In genomic region chr2:119289642-119290041, GRCh38 we compare ENCODE assay signal across 21 cellular contexts.
"Had no signal": no experiment of that assay in that cellular context is flagged by ENCODE, and none has a peak within 500 bp of the region (broad histone marks: within the 10 kb centered on the region; RNA-seq: fewer than 3 reads in every experiment).

No MANE protein-coding gene starts in this region.

- H3K4me3 ChIP-seq: dorsolateral prefrontal cortex, ovary, right lobe of liver, spleen, thoracic aorta, transverse colon had no signal

- H3K27me3 Mint-ChIP-seq: naive B cell; stimulated activated memory B cell treated with anti-CD40 and anti-IgM and Interleukin-4, amounts not matched to agents 10 μg/mL and 1 μg/mL and 100 μg/mL, for 72 hours; stimulated activated naive CD8-positive, alpha-beta T cell treated with anti-CD3 and anti-CD28 coated beads, Interleukin-15, Interleukin-2, amounts not matched to agents 100 ng/mL and 50 ng/mL, for 24 hours had no signal

- H3K4me3 Mint-ChIP-seq: naive B cell; stimulated activated memory B cell treated with anti-CD40 and anti-IgM and Interleukin-4, amounts not matched to agents 10 μg/mL and 1 μg/mL and 100 μg/mL, for 72 hours; stimulated activated naive CD8-positive, alpha-beta T cell treated with anti-CD3 and anti-CD28 coated beads, Interleukin-15, Interleukin-2, amounts not matched to agents 100 ng/mL and 50 ng/mL, for 24 hours had no signal

- H3K27me3 ChIP-seq: dorsolateral prefrontal cortex, neutrophil, ovary, right lobe of liver, spleen, transverse colon had no signal

- H3K36me3 Mint-ChIP-seq: naive B cell had no signal

- ATAC-seq: left cardiac atrium; right lobe of liver; stimulated activated memory B cell treated with anti-CD40 and anti-IgM and Interleukin-4, amounts not matched to agents 10 μg/mL and 1 μg/mL and 100 μg/mL, for 72 hours had no signal

- H3K9me3 ChIP-seq: neutrophil, ovary, right lobe of liver, spleen, thoracic aorta, transverse colon had no signal

- H3K9me3 Mint-ChIP-seq: naive B cell; stimulated activated memory B cell treated with anti-CD40 and anti-IgM and Interleukin-4, amounts not matched to agents 10 μg/mL and 1 μg/mL and 100 μg/mL, for 72 hours; stimulated activated naive CD8-positive, alpha-beta T cell treated with anti-CD3 and anti-CD28 coated beads, Interleukin-15, Interleukin-2, amounts not matched to agents 100 ng/mL and 50 ng/mL, for 24 hours had no signal

- H3K36me3 ChIP-seq: neutrophil, ovary, right lobe of liver, thoracic aorta, transverse colon had no signal

- H3K27ac Mint-ChIP-seq: stimulated activated memory B cell treated with anti-CD40 and anti-IgM and Interleukin-4, amounts not matched to agents 10 μg/mL and 1 μg/mL and 100 μg/mL, for 72 hours; stimulated activated naive CD8-positive, alpha-beta T cell treated with anti-CD3 and anti-CD28 coated beads, Interleukin-15, Interleukin-2, amounts not matched to agents 100 ng/mL and 50 ng/mL, for 24 hours had no signal

- FAIRE-seq: kidney had no signal

- DNase-seq: caudate nucleus; cortex of kidney; dorsolateral prefrontal cortex; effector CD8-positive, alpha-beta T cell; kidney; left cardiac atrium; left ventricle myocardium superior; mesendoderm; naive B cell; retina; right lobe of liver; spleen; stimulated activated CD4-positive, alpha-beta T cell treated with anti-CD3 and anti-CD28 coated beads, Interleukin-15, amount 100 ng/mL, for 24 hours; stimulated activated CD4-positive, alpha-beta T cell treated with anti-CD3 and anti-CD28 coated beads, Interleukin-1b, Interleukin-23, amount 100 ng/mL, for 48 hours; stimulated activated CD4-positive, alpha-beta T cell treated with anti-CD3 and anti-CD28 coated beads, Interleukin-4, amount 100 ng/mL, for 24 hours; transverse colon had no signal

- H3K27ac ChIP-seq: neutrophil, ovary, right lobe of liver, thoracic aorta had no signal
